In genomic region chr17:34420254-34420766, GRCh38 we compare ENCODE assay signal across 8 cellular contexts. TPM values are rescaled to one million over a fixed set of nuclear protein-coding genes. Genes with fewer than 3 reads are reported as not detected.
DNase-seq lines count a peak whose midpoint lies in the region; ATAC-seq, FAIRE-seq and TF ChIP-seq lines count a peak whose summit lies in the region.

No MANE protein-coding gene starts in this region.

- peak; percentile 28 for DNase-seq in COLO668 (lab: John Stamatoyannopoulos, UW; ENCODE audit: unreplicated experiment)
- DNase-seq in HuH-7.5 (ENCODE audit: low spot score) = peak; percentile 48
- peak; percentile 26 for DNase-seq in RCC 7860 (ENCODE audit: low spot score)
- peak; percentile 33 for DNase-seq in activated T-helper 1 cell treated with Interleukin-2 at 50 U/mL for 16 hours (ENCODE audit: low read depth)
- DNase-seq in fibroblast of the aortic adventitia (ENCODE audit: low read depth) = peak; percentile 67
- peak; percentile 92 for DNase-seq in osteoblast (ENCODE audit: insufficient read length, low spot score, missing footprints)
- peak; percentile 7 for DNase-seq in thoracic aorta (ENCODE audit: low spot score)

- no peak overlapping the region for H3K27ac ChIP-seq in osteoblast (ENCODE audit: low read depth, low read length)
- H3K27ac ChIP-seq in thoracic aorta = no peak overlapping the region

- no peak for ATAC-seq in thoracic aorta (ENCODE audit: insufficient number of reproducible peaks, low FRiP score, low read depth)
- ATAC-seq in HG02973 (IDR thresholded peaks at IDR 0.05; ENCODE audit: unreplicated experiment) = no peak

- no peak for FAIRE-seq in RCC 7860 (lab: Jason Lieb, UNC)

- no peak overlapping the region for H2AFZ ChIP-seq in osteoblast (ENCODE audit: low read length)

- H3K4me2 ChIP-seq in osteoblast (ENCODE audit: insufficient read depth, low read length) = no peak overlapping the region

- H3K36me3 ChIP-seq in osteoblast (ENCODE audit: insufficient read depth, low read length) (no peaks in the 10 kb centered on the region), thoracic aorta (no peaks in the 10 kb centered on the region)

- no peak overlapping the region for H3K4me3 ChIP-seq in fibroblast of the aortic adventitia (ENCODE audit: low read depth, low read length)
- no peak overlapping the region for H3K4me3 ChIP-seq in osteoblast (ENCODE audit: insufficient read depth, low read length)
- H3K4me3 ChIP-seq in thoracic aorta = no peak overlapping the region

- no peaks in the 10 kb centered on the region for H4K20me1 ChIP-seq in osteoblast (ENCODE audit: insufficient read depth, low read length)

- TF ChIP-seq CTCF in fibroblast of the aortic adventitia (IDR thresholded peaks at IDR 0.05; ENCODE audit: insufficient read depth, low read length) = peak; percentile 93
- TF ChIP-seq CTCF in osteoblast (IDR thresholded peaks at IDR 0.05; ENCODE audit: extremely low read depth, low read depth, low read length) = peak; percentile 91
- TF ChIP-seq CTCF in thoracic aorta (IDR thresholded peaks at IDR 0.05) = peak; percentile 96

- H3K27me3 ChIP-seq in osteoblast (ENCODE audit: insufficient read depth, low read length) (peaks cover 13% of the 10 kb centered on the region), thoracic aorta (replicated peaks; ENCODE audit: insufficient read depth) (no peaks in the 10 kb centered on the region)

- H3K9me3 ChIP-seq in osteoblast (ENCODE audit: low read depth, low read length) (no peaks in the 10 kb centered on the region), thoracic aorta (no peaks in the 10 kb centered on the region)

- no peaks in the 10 kb centered on the region for H3K4me1 ChIP-seq in osteoblast (ENCODE audit: insufficient read depth, low read length)
- no peaks in the 10 kb centered on the region for H3K4me1 ChIP-seq in thoracic aorta (ENCODE audit: control insufficient read depth in 1 of 2, low read depth in 2 of 2)

- H3K79me2 ChIP-seq in osteoblast (ENCODE audit: insufficient read depth, low read length) = no peaks in the 10 kb centered on the region

RNA-seq across cellular contexts. Expression of gene CCL1, which starts 57.3 kb away (rescaled TPM):
- total RNA-seq in fibroblast of the aortic adventitia (ENCODE audit: low replicate concordance) (not detected in 2 replicates), osteoblast (not detected in 2 replicates), thoracic aorta (not detected)

Comparison
In these comparisons a context has a peak if more than half of its experiments do, and no peak if none do; other contexts are left out.
1. DNase-seq: peak in every context shown above with its lines; median percentile 92 in osteoblast; 67 in fibroblast of the aortic adventitia; 48 in HuH-7.5; 33 in activated T-helper 1 cell treated with Interleukin-2 at 50 U/mL for 16 hours; 28 in COLO668; 26 in RCC 7860; 7 in thoracic aorta.